Comparison of ENCODE assay signal across 8 cellular contexts in genomic region chr4:74800310-74800709, GRCh38. TPM values are rescaled to one million over a fixed set of nuclear protein-coding genes. Genes with fewer than 3 reads are reported as not detected.
"Had no signal": no experiment of that assay in that cellular context is flagged by ENCODE, and none has a peak within 500 bp of the region (broad histone marks: within the 10 kb centered on the region; RNA-seq: fewer than 3 reads in every experiment).

No MANE protein-coding gene starts in this region.

- H3K27ac ChIP-seq: GM23248, KMS-11 had no signal

- DNase-seq: GM23248, GOT3, H9, HCEC 1CT, IMR-90, KBM-7 had no signal

- H3K4me3 ChIP-seq: GM23248 had no signal

- H2AFZ ChIP-seq: GM23248 had no signal

- H3K9ac ChIP-seq: GM23248, KMS-11 had no signal

- H3K4me2 ChIP-seq: KMS-11 had no signal

- FAIRE-seq: H54 had no signal

RNA-seq across cellular contexts. Expression of gene BTC, which starts 6.0 kb away (rescaled TPM):
- total RNA-seq: GM23248, H9, IMR-90 had no signal
- polyA plus RNA-seq: GM23248, IMR-90 had no signal
